In the genomic region with DNA sequence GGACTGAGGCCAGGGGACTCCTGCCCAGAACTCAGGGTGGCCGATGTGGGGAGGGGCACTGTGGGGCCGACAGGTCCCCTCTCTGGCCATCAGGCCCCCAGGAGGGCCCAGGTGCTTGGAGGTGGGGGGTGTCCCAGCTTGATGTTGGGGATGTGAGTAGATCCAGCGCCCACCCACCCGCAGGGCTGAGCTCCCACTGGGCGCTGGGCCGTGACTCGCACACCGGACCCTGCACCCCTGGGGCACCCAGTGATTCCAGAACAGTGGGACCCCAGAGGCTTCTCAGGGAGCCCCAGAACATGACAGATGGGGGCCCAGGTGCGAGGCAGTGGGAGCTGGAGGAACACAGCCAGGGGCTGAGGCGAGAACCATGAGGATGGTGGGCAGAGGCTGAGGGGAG, we compare ENCODE assay signal across 30 cellular contexts.
"Had no signal": no experiment of that assay in that cellular context is flagged by ENCODE, and none has a peak within 500 bp of the region (broad histone marks: within the 10 kb centered on the region; RNA-seq: fewer than 3 reads in every experiment).

No MANE protein-coding gene starts in this region.

- DNase-seq: activated CD4-positive, alpha-beta memory T cell treated with anti-CD3 and anti-CD28 coated beads for 36 hours; activated CD4-positive, alpha-beta T cell treated with anti-CD3 and anti-CD28 coated beads for 1 hour; activated CD4-positive, alpha-beta T cell treated with anti-CD3 and anti-CD28 coated beads for 36 hours; activated CD4-positive, alpha-beta T cell treated with anti-CD3 and anti-CD28 coated beads for 48 hours; activated CD4-positive, alpha-beta T cell treated with anti-CD3 and anti-CD28 coated beads, Interleukin-2, amount 10 ng/mL, durations not matched to agents 7 days and 5 days; activated CD4-positive, alpha-beta T cell treated with anti-CD3 and anti-CD28 coated beads, Interleukin-2, amount 50 U/mL, for 4 hours; activated CD4-positive, CD25-positive, alpha-beta regulatory T cell; activated CD8-positive, alpha-beta memory T cell treated with anti-CD3 and anti-CD28 coated beads, Interleukin-2, amount 50 U/mL, for 4 hours; activated CD8-positive, alpha-beta T cell treated with anti-CD3 and anti-CD28 coated beads for 36 hours; activated effector memory CD4-positive, alpha-beta T cell treated with anti-CD3 and anti-CD28 coated beads, Interleukin-2, amount 50 U/mL, for 16 hours; activated gamma-delta T cell treated with Interleukin-2 at 50 U/mL for 16 hours; activated naive CD4-positive, alpha-beta T cell; activated naive CD4-positive, alpha-beta T cell treated with anti-CD3 and anti-CD28 coated beads for 36 hours; activated naive CD4-positive, alpha-beta T cell treated with anti-CD3 and anti-CD28 coated beads, Interleukin-2, amount 50 U/mL, for 16 hours; activated naive CD8-positive, alpha-beta T cell treated with anti-CD3 and anti-CD28 coated beads for 36 hours; activated T-cell treated with anti-CD3 and anti-CD28 coated beads for 4 hours; activated T-cell treated with anti-CD3 and anti-CD28 coated beads, Interleukin-2, amount 50 U/mL, for 1 hour; activated T-cell treated with anti-CD3 and anti-CD28 coated beads, Interleukin-2, amount 50 U/mL, for 4 hours; activated T-cell treated with anti-CD3 and anti-CD28 coated beads, Interleukin-2, amount 50 U/mL, for 72 hours; adrenal gland; amniotic stem cell; aorta; brain microvascular endothelial cell; central memory CD4-positive, alpha-beta T cell; T-helper 1 cell; T-helper 2 cell; T-helper 9 cell had no signal

- H3K4me1 ChIP-seq: adrenal gland, breast epithelium had no signal

- H3K4me3 ChIP-seq: adrenal gland, body of pancreas, breast epithelium had no signal

- H3K27ac ChIP-seq: adrenal gland, body of pancreas, brain microvascular endothelial cell, breast epithelium, WERI-Rb-1 had no signal

- H3K9me3 ChIP-seq: adrenal gland, body of pancreas, breast epithelium had no signal

- H3K36me3 ChIP-seq: adrenal gland, brain microvascular endothelial cell, breast epithelium had no signal
